Comparison of ENCODE assay signal across 9 cellular contexts in genomic region chr2:198309081-198309480, GRCh38.
"Had no signal": no experiment of that assay in that cellular context is flagged by ENCODE, and none has a peak within 500 bp of the region (broad histone marks: within the 10 kb centered on the region; RNA-seq: fewer than 3 reads in every experiment).

No MANE protein-coding gene starts in this region.

- H3K9me3 ChIP-seq: colonic mucosa, esophagus squamous epithelium, gastrocnemius medialis, heart right ventricle, left ventricle myocardium inferior, lower lobe of right lung had no signal

- H3K4me3 ChIP-seq: colonic mucosa, esophagus squamous epithelium, gastrocnemius medialis, heart right ventricle, left ventricle myocardium inferior, lower lobe of right lung had no signal

- H3K4me1 ChIP-seq: gastrocnemius medialis, heart right ventricle, left ventricle myocardium inferior, lower lobe of right lung had no signal

- H3K36me3 ChIP-seq: colonic mucosa, esophagus squamous epithelium, gastrocnemius medialis, heart right ventricle, left ventricle myocardium inferior, lower lobe of right lung had no signal

- H3K27ac ChIP-seq: colonic mucosa, dorsolateral prefrontal cortex, esophagus squamous epithelium, gastrocnemius medialis, heart right ventricle, left ventricle myocardium inferior, lower lobe of right lung had no signal

- H3K27me3 ChIP-seq: colonic mucosa, gastrocnemius medialis had no signal

- ATAC-seq: heart right ventricle had no signal

- DNase-seq: cortex of kidney, esophagus squamous epithelium, gastrocnemius medialis, left cardiac atrium, left ventricle myocardium inferior, lower lobe of right lung had no signal
